ENCODE assay signal across 8 cellular contexts in the genomic region with DNA sequence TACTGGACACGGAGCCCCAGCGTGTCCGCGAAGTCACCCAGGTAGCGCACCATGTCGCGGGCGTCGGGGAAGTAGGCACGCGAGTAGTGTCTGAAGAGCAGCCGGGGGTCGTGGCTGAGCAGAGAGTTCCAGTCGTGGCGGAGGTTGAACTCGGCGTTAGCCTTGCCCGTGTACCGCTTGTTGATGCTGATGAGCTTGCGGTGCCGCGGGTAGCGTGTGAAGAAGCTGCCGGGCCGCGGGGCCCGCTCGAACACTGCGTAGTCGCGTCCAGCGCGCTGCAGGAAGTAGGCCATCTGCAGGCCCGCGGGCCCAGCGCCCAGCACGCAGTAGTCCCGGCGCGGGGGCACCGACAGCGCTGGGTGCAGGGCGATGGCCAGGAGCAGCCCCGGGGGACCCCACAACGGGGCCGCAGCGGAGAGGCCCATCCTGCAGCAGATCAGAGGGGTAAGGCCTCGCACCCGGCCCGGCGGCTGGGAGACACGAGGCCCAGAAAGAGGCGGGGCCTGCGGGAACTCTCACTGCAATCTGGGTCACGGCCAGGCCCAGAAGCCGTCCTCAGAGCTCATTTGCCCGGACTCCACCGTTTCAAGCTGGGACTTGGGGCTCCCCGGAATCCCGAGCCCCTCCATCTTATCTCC. TPM values are rescaled to one million over a fixed set of nuclear protein-coding genes. Genes with fewer than 3 reads are reported as not detected.
DNase-seq lines count a peak whose midpoint lies in the region; ATAC-seq and TF ChIP-seq lines count a peak whose summit lies in the region.

No MANE protein-coding gene starts in this region.

- peaks cover 19% of the 10 kb centered on the region for H3K36me3 ChIP-seq in lower lobe of right lung

- peaks cover 1 to 4% of the 10 kb centered on the region in 2 donors for H3K36me3 Mint-ChIP-seq in activated T-cell treated with anti-CD3 and anti-CD28 coated beads, Interleukin-2, amount 50 U/mL, for 72 hours (ENCODE audit: insufficient read depth in 2 of 2)
- peaks cover 40% of the 10 kb centered on the region for H3K36me3 Mint-ChIP-seq in brain
- peaks cover 17% of the 10 kb centered on the region for H3K36me3 Mint-ChIP-seq in type B pancreatic cell

- TF ChIP-seq CTCF in brain (conservative IDR thresholded peaks at IDR 0.05) (no peak), lower lobe of right lung (IDR thresholded peaks at IDR 0.05) (no peak), type B pancreatic cell (conservative IDR thresholded peaks at IDR 0.05) (no peak)

- H3K4me3 Mint-ChIP-seq in activated T-cell treated with anti-CD3 and anti-CD28 coated beads, Interleukin-2, amount 50 U/mL, for 72 hours: peak overlapping the region; percentile 83 to 89
- peak overlapping the region; percentile 81 to 88 (median 85) for H3K4me3 Mint-ChIP-seq in brain
- peak overlapping the region; percentile 77 for H3K4me3 Mint-ChIP-seq in type B pancreatic cell

- ATAC-seq in activated T-cell treated with anti-CD3 and anti-CD28 coated beads, Interleukin-2, amount 50 U/mL, for 72 hours (replicated peaks in 1 of 2): no peak
- ATAC-seq in lower lobe of right lung: peak; percentile 1 to 2

- intact Hi-C loops in lower lobe of right lung (cut with DNase I): no loop called here

- H3K27me3 Mint-ChIP-seq in activated T-cell treated with anti-CD3 and anti-CD28 coated beads, Interleukin-2, amount 50 U/mL, for 72 hours (ENCODE audit: low read depth): no peaks in the 10 kb centered on the region
- no peaks in the 10 kb centered on the region for H3K27me3 Mint-ChIP-seq in brain
- H3K27me3 Mint-ChIP-seq in type B pancreatic cell: no peaks in the 10 kb centered on the region

- peaks cover 0 to 2% of the 10 kb centered on the region in 2 donors for H3K9me3 Mint-ChIP-seq in activated T-cell treated with anti-CD3 and anti-CD28 coated beads, Interleukin-2, amount 50 U/mL, for 72 hours
- H3K9me3 Mint-ChIP-seq in brain: peaks cover 0 to 2% (median 0%) of the 10 kb centered on the region in 5 experiments
- H3K9me3 Mint-ChIP-seq in type B pancreatic cell: no peaks in the 10 kb centered on the region

- no peaks in the 10 kb centered on the region for H3K9me3 ChIP-seq in lower lobe of right lung

- peaks cover 15% of the 10 kb centered on the region for H3K4me1 ChIP-seq in lower lobe of right lung

- H3K4me1 Mint-ChIP-seq in activated T-cell treated with anti-CD3 and anti-CD28 coated beads, Interleukin-2, amount 50 U/mL, for 72 hours (ENCODE audit: low read depth): peaks cover 14% of the 10 kb centered on the region
- peaks cover 36% of the 10 kb centered on the region for H3K4me1 Mint-ChIP-seq in brain
- H3K4me1 Mint-ChIP-seq in type B pancreatic cell (ENCODE audit: unreplicated experiment): peaks cover 14% of the 10 kb centered on the region

- no peak overlapping the region for H3K27ac ChIP-seq in lower lobe of right lung

- H3K27me3 ChIP-seq in lower lobe of right lung (ENCODE audit: low read depth): no peaks in the 10 kb centered on the region

- no peak overlapping the region for H3K27ac Mint-ChIP-seq in activated T-cell treated with anti-CD3 and anti-CD28 coated beads, Interleukin-2, amount 50 U/mL, for 72 hours
- H3K27ac Mint-ChIP-seq in brain: peak overlapping the region in 3 of 5 experiments; percentile 85 to 92 (median 89)
- H3K27ac Mint-ChIP-seq in type B pancreatic cell: no peak overlapping the region

- no peak for DNase-seq in activated T-cell treated with anti-CD3 and anti-CD28 coated beads, Interleukin-2, amount 50 U/mL, for 72 hours
- no peak for DNase-seq in activated T-cell treated with anti-CD3 and anti-CD28 coated beads, Interleukin-2, amount 50 U/mL, for 1 hour
- no peak for DNase-seq in lower lobe of right lung
- no peak for DNase-seq in type B pancreatic cell (ENCODE audit: extremely low spot score, unreplicated experiment)
- DNase-seq in AG08395 (ENCODE audit: low spot score): no peak
- DNase-seq in ecto neural progenitor cell (ENCODE audit: low spot score): no peak
- no peak for DNase-seq in DMS 273 treated with DMSO at 0.1 percent for 48 hours (lab: John Stamatoyannopoulos, UW)

- H3K4me3 ChIP-seq in lower lobe of right lung: peak overlapping the region; percentile 75

RNA-seq across cellular contexts. Expression of a gene that starts 0.7 kb away (rescaled TPM):
- 10 to 100 TPM; 12.6 to 19.3 TPM for total RNA-seq in activated T-cell treated with anti-CD3 and anti-CD28 coated beads, Interleukin-2, amount 50 U/mL, for 72 hours
- polyA plus RNA-seq in brain (ENCODE audit: insufficient read depth, low read depth, low replicate concordance): 95.4 TPM
- total RNA-seq in lower lobe of right lung (13.2 TPM), type B pancreatic cell (ENCODE audit: low replicate concordance) (20.6 and 38.8 TPM in 2 replicates)

RNA-seq across cellular contexts. Expression of a gene that starts 22.8 kb away (rescaled TPM):
- total RNA-seq in activated T-cell treated with anti-CD3 and anti-CD28 coated beads, Interleukin-2, amount 50 U/mL, for 72 hours: 100 to 1,000 TPM; 320 to 339 TPM
- 173 TPM for polyA plus RNA-seq in brain (ENCODE audit: insufficient read depth, low read depth, low replicate concordance)
- total RNA-seq in lower lobe of right lung (133 TPM), type B pancreatic cell (ENCODE audit: low replicate concordance) (162 and 190 TPM in 2 replicates)

RNA-seq across cellular contexts. Expression of a gene that starts 24.7 kb away (rescaled TPM):
- total RNA-seq in activated T-cell treated with anti-CD3 and anti-CD28 coated beads, Interleukin-2, amount 50 U/mL, for 72 hours: 100 to 1,000 TPM; 115 TPM
- 126 TPM for polyA plus RNA-seq in brain (ENCODE audit: insufficient read depth, low read depth, low replicate concordance)
- total RNA-seq in lower lobe of right lung (56.4 TPM), type B pancreatic cell (ENCODE audit: low replicate concordance) (73.4 and 77.2 TPM in 2 replicates)

Comparison
In these comparisons a context has a peak if more than half of its experiments do, and no peak if none do; other contexts are left out.
1. ATAC-seq: peak in lower lobe of right lung (2 of 2); none in activated T-cell treated with anti-CD3 and anti-CD28 coated beads, Interleukin-2, amount 50 U/mL, for 72 hours (0 of 2).
2. H3K27ac Mint-ChIP-seq: peak in brain (3 of 5); none in activated T-cell treated with anti-CD3 and anti-CD28 coated beads, Interleukin-2, amount 50 U/mL, for 72 hours (single experiment) and type B pancreatic cell (single experiment).
3. Peak in every context shown above with its lines, with median percentiles within 50 percentile points of each other: H3K4me3 Mint-ChIP-seq.